ENCODE assay signal across 2 cellular contexts in genomic region chr20:21175433-21175832, GRCh38.
TF ChIP-seq lines count a peak whose summit lies in the region.

No MANE protein-coding gene starts in this region.

TF ChIP-seq in HepG2, 621 proteins besides CTCF, POLR2A, EP300 and RAD21:
- TF ChIP-seq FOXO4 (CRISPR knock-in tag; conservative IDR thresholded peaks at IDR 0.05): no peak
- TF ChIP-seq HES4 (CRISPR knock-in tag; IDR thresholded peaks at IDR 0.05; ENCODE audit: borderline replicate concordance): peak; percentile 41; the same call in 1 of the 2 replicates
- TF ChIP-seq, protein P1, sequence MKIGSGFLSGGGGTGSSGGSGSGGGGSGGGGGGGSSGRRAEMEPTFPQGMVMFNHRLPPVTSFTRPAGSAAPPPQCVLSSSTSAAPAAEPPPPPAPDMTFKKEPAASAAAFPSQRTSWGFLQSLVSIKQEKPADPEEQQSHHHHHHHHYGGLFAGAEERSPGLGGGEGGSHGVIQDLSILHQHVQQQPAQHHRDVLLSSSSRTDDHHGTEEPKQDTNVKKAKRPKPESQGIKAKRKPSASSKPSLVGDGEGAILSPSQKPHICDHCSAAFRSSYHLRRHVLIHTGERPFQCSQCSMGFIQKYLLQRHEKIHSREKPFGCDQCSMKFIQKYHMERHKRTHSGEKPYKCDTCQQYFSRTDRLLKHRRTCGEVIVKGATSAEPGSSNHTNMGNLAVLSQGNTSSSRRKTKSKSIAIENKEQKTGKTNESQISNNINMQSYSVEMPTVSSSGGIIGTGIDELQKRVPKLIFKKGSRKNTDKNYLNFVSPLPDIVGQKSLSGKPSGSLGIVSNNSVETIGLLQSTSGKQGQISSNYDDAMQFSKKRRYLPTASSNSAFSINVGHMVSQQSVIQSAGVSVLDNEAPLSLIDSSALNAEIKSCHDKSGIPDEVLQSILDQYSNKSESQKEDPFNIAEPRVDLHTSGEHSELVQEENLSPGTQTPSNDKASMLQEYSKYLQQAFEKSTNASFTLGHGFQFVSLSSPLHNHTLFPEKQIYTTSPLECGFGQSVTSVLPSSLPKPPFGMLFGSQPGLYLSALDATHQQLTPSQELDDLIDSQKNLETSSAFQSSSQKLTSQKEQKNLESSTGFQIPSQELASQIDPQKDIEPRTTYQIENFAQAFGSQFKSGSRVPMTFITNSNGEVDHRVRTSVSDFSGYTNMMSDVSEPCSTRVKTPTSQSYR (CRISPR knock-in tag; IDR thresholded peaks at IDR 0.05; ENCODE audit: borderline replicate concordance): peak; percentile 62; the same call in 1 of the 2 replicates
- 0 out of 2 replicates have a peak, but pooled peaks have one; percentile 42 for TF ChIP-seq ZNF557 (CRISPR knock-in tag; IDR thresholded peaks at IDR 0.05)

TF ChIP-seq in H1, 55 proteins besides CTCF, POLR2A, EP300 and RAD21:
- TF ChIP-seq NRF1 (IDR thresholded peaks at IDR 0.05; ENCODE audit: low read depth, low read length) (no peak), TCF12 (IDR thresholded peaks at IDR 0.05; ENCODE audit: low read depth, low read length) (no peak), KDM4A (IDR thresholded peaks at IDR 0.05; ENCODE audit: low read depth, low read length, severe bottlenecking) (no peak), CHD1 (IDR thresholded peaks at IDR 0.05; ENCODE audit: low read depth, low read length) (no peak), CBX5 (IDR thresholded peaks at IDR 0.05; ENCODE audit: low read depth, low read length) (no peak), EZH2 (IDR thresholded peaks at IDR 0.05; ENCODE audit: low read depth, low read length, severe bottlenecking) (no peak), JUND (IDR thresholded peaks at IDR 0.05; ENCODE audit: low read length) (no peak), BACH1 (IDR thresholded peaks at IDR 0.05; ENCODE audit: low read length) (no peak), TAF7 (optimal IDR thresholded peaks at IDR 0.05; ENCODE audit: borderline replicate concordance, low read depth, low read length) (no peak), SP2 (IDR thresholded peaks at IDR 0.05; ENCODE audit: low read length) (no peak), YY1 (IDR thresholded peaks at IDR 0.05; ENCODE audit: low read depth, low read length) (no peak), TAF1 (IDR thresholded peaks at IDR 0.05; ENCODE audit: low read depth, low read length) (no peak), SIN3A (conservative IDR thresholded peaks at IDR 0.05 in 1 of 2, IDR thresholded peaks at IDR 0.05 in 1 of 2; ENCODE audit: low read depth in 1 of 2, low read length in 2 of 2) (no peak), SP4 (IDR thresholded peaks at IDR 0.05; ENCODE audit: low read length) (no peak)
- TF ChIP-seq, protein P2, sequence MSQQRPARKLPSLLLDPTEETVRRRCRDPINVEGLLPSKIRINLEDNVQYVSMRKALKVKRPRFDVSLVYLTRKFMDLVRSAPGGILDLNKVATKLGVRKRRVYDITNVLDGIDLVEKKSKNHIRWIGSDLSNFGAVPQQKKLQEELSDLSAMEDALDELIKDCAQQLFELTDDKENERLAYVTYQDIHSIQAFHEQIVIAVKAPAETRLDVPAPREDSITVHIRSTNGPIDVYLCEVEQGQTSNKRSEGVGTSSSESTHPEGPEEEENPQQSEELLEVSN (IDR thresholded peaks at IDR 0.05): no peak
